19 cellular contexts compared by ENCODE assay signal in the genomic region with DNA sequence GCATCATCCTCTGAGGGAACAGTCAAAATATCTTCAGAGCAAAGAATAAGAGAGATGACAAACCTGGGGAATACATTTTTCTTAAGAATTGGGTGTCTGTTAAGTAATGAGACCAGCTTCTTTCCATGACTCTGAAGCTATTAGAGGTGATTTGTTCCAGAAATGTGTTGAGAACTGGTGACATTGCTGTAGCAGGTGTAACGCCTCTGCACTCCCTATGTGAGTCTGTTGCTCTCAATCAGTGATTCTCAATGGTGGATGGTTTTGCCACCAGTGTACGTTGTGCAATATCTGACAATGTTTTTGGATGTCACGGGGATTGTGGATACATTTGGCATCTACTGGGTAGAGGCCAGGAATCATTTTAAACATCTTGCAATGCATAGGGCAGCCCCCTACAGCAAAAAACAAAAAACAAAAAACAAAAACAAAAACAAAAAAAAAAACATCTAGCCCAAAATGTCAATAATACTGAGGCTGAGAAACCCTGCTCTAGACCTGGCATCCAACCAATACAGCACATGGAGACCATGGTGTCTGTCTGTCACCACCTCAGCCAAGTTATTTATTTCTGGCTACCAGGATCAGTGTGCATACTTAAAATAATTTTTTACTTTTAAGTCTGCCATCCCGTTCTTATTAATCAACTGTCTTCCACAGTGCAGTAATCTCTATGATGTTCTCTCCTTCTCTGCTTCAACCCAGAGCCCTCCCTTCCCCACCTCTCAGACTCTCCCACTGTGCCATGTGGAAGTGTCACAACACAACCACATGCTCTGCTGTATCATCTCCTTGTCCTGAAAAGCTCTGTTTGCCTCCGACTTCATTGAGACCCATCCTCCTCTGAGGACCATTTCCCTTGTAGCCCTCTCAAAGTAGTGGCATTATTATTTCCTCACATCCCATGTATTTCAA. TPM values are rescaled to one million over a fixed set of nuclear protein-coding genes. Genes with fewer than 3 reads are reported as not detected.
DNase-seq lines count a peak whose midpoint lies in the region; ATAC-seq, FAIRE-seq and TF ChIP-seq lines count a peak whose summit lies in the region.
"Had no signal": no experiment of that assay in that cellular context is flagged by ENCODE, and none has a peak within 500 bp of the region (broad histone marks: within the 10 kb centered on the region; RNA-seq: fewer than 3 reads in every experiment).

No MANE protein-coding gene starts in this region.

- H3K27ac ChIP-seq in heart left ventricle = no peak overlapping the region
- H3K27ac ChIP-seq in right atrium auricular region = peak overlapping the region in 1 of 2 donors; percentile 28
- H3K27ac ChIP-seq in K562 (ENCODE audit: extremely low read depth, low read depth, low read length) = no peak overlapping the region
- H3K27ac ChIP-seq: C4-2B had no signal

- no peak overlapping the region for H3K4me2 ChIP-seq in K562 (ENCODE audit: insufficient read depth, low read length)
- H3K4me2 ChIP-seq: GM23338 had no signal

- 47 to 53% (median 49%) methylated on average over 5 of the region's 5 CpGs for whole genome bisulfite sequencing in heart left ventricle, 4 donors
- WGBS in K562 (ENCODE audit: insufficient coverage, low coverage, missing lambda C conversion rate) = 2% methylated on average over 5 of the region's 5 CpGs

- intact Hi-C loops in heart left ventricle (cut with DNase I) = no loop called here
- intact Hi-C loops in K562 (cut with micrococcal nuclease) = no loop called here
- intact Hi-C loops in left ventricle myocardium superior (cut with micrococcal nuclease) = no loop called here
- intact Hi-C loops in activated T-helper 1 cell treated with anti-CD3 and anti-CD28 coated beads, Interleukin-12 subunit alpha, Interleukin-12 subunit beta, Interleukin-2, Interleukin-4 antibody, amounts not matched to agents 30 ng/mL and 10 ng/mL and 1 ng/mL, durations not matched to agents 14 hours and 24 hours and 36 hours (cut with micrococcal nuclease) = no loop called here

- H3K4me1 Mint-ChIP-seq in activated T-helper 1 cell treated with anti-CD3 and anti-CD28 coated beads, Interleukin-12 subunit alpha, Interleukin-12 subunit beta, Interleukin-2, Interleukin-4 antibody, amounts not matched to agents 30 ng/mL and 10 ng/mL and 1 ng/mL, durations not matched to agents 14 hours and 24 hours and 36 hours (ENCODE audit: low read depth) = no peaks in the 10 kb centered on the region
- H3K4me1 Mint-ChIP-seq: CD4-positive, alpha-beta memory T cell had no signal

- ATAC-seq in heart left ventricle (peak; percentile 15 to 83 (median 76)), K562 (no peak), left ventricle myocardium superior (peak; percentile 89)
- ATAC-seq: GM23338 had no signal

- no peak overlapping the region for H3K9ac ChIP-seq in K562 (ENCODE audit: insufficient read depth in 1 of 2, low read depth in 2 of 2, low read length in 2 of 2)

- H3K9me1 ChIP-seq in K562 (ENCODE audit: control insufficient read depth, insufficient read depth, low read length) = no peaks in the 10 kb centered on the region

- FAIRE-seq in K562 (lab: Jason Lieb, UNC) = no peak
- FAIRE-seq: A204.1, D721Med, G401.6, GM12891 had no signal

- H3K27me3 Mint-ChIP-seq in activated T-helper 1 cell treated with anti-CD3 and anti-CD28 coated beads, Interleukin-12 subunit alpha, Interleukin-12 subunit beta, Interleukin-2, Interleukin-4 antibody, amounts not matched to agents 30 ng/mL and 10 ng/mL and 1 ng/mL, durations not matched to agents 14 hours and 24 hours and 36 hours (ENCODE audit: insufficient read depth) = no peaks in the 10 kb centered on the region
- H3K27me3 Mint-ChIP-seq: CD4-positive, alpha-beta memory T cell had no signal

- H3K9me3 ChIP-seq in heart left ventricle (no peaks in the 10 kb centered on the region), right atrium auricular region (no peaks in the 10 kb centered on the region), K562 (replicated peaks; ENCODE audit: control insufficient read depth, insufficient read depth, low read depth, low read length) (no peaks in the 10 kb centered on the region)
- H3K9me3 ChIP-seq: BE2C had no signal

- DNase-seq in heart left ventricle (no peak), right atrium auricular region (ENCODE audit: low spot score) (no peak), K562 (ENCODE audit: extremely low read depth in 1 of 4, low spot score in 3 of 4) (no peak), left ventricle myocardium superior (no peak), GM19238 (ENCODE audit: insufficient read length, low spot score) (no peak), 8988T (no peak)
- DNase-seq in activated T-helper 1 cell treated with anti-CD3 and anti-CD28 coated beads, Interleukin-12 subunit alpha, Interleukin-12 subunit beta, Interleukin-2, Interleukin-4 antibody, amounts not matched to agents 30 ng/mL and 10 ng/mL and 1 ng/mL, durations not matched to agents 14 hours and 24 hours and 36 hours (ENCODE audit: low spot score) = no peak
- DNase-seq: BE2C; CD4-positive, alpha-beta memory T cell; DMS153; DMS79 treated with DMSO at 0.1 percent for 48 hours; EL; H7 had no signal

- TF ChIP-seq CTCF in heart left ventricle (IDR thresholded peaks at IDR 0.05) = no peak
- TF ChIP-seq CTCF in right atrium auricular region (IDR thresholded peaks at IDR 0.05) = no peak
- no peak for TF ChIP-seq CTCF in K562 (IDR thresholded peaks at IDR 0.05 in 2 of 3, conservative IDR thresholded peaks at IDR 0.05 in 1 of 3; ENCODE audit: insufficient read depth in 2 of 3, low read depth in 1 of 3, low read length in 3 of 3)

- no TSS peak for BruUV-seq in K562 (replicated peaks; lab: Mats Ljungman, UMichigan)

- in situ Hi-C loops in K562 (cut with MboI) = no loop called here

- H3K36me3 Mint-ChIP-seq in activated T-helper 1 cell treated with anti-CD3 and anti-CD28 coated beads, Interleukin-12 subunit alpha, Interleukin-12 subunit beta, Interleukin-2, Interleukin-4 antibody, amounts not matched to agents 30 ng/mL and 10 ng/mL and 1 ng/mL, durations not matched to agents 14 hours and 24 hours and 36 hours (ENCODE audit: low read depth) = no peaks in the 10 kb centered on the region
- H3K36me3 Mint-ChIP-seq: CD4-positive, alpha-beta memory T cell had no signal

- TF ChIP-seq RAD21 in K562 (CRISPR knock-in tag; conservative IDR thresholded peaks at IDR 0.05 in 1 of 2, IDR thresholded peaks at IDR 0.05 in 1 of 2) = no peak

- no peaks in the 10 kb centered on the region for H3K27me3 ChIP-seq in heart left ventricle
- no peaks in the 10 kb centered on the region for H3K27me3 ChIP-seq in right atrium auricular region
- no peaks in the 10 kb centered on the region for H3K27me3 ChIP-seq in K562 (ENCODE audit: control insufficient read depth in 2 of 2, insufficient read depth in 2 of 2, low read length in 2 of 2)
- H3K27me3 ChIP-seq: BE2C had no signal

- no peak overlapping the region for H2AFZ ChIP-seq in K562 (ENCODE audit: low read depth, low read length)
- H2AFZ ChIP-seq: GM23338 had no signal

- no peak overlapping the region for H3K4me3 Mint-ChIP-seq in activated T-helper 1 cell treated with anti-CD3 and anti-CD28 coated beads, Interleukin-12 subunit alpha, Interleukin-12 subunit beta, Interleukin-2, Interleukin-4 antibody, amounts not matched to agents 30 ng/mL and 10 ng/mL and 1 ng/mL, durations not matched to agents 14 hours and 24 hours and 36 hours
- H3K4me3 Mint-ChIP-seq: CD4-positive, alpha-beta memory T cell; GM23338 had no signal

- no peak for TF ChIP-seq EP300 in K562 (IDR thresholded peaks at IDR 0.05; ENCODE audit: low read length)

- CTCF ChIA-PET in K562 (lab: Yijun Ruan, JAX; ENCODE audit: low intra/inter-chr PET ratio) = no interaction called here

- no peaks in the 10 kb centered on the region for H3K9me3 Mint-ChIP-seq in activated T-helper 1 cell treated with anti-CD3 and anti-CD28 coated beads, Interleukin-12 subunit alpha, Interleukin-12 subunit beta, Interleukin-2, Interleukin-4 antibody, amounts not matched to agents 30 ng/mL and 10 ng/mL and 1 ng/mL, durations not matched to agents 14 hours and 24 hours and 36 hours
- H3K9me3 Mint-ChIP-seq: CD4-positive, alpha-beta memory T cell; GM23338 had no signal

- POLR2A ChIA-PET in K562 (lab: Yijun Ruan, JAX) = no interaction called here

- H3K4me1 ChIP-seq in heart left ventricle (peaks cover 0 to 3% (median 0%) of the 10 kb centered on the region in 12 donors), right atrium auricular region (no peaks in the 10 kb centered on the region), K562 (replicated peaks in 1 of 2; ENCODE audit: control insufficient read depth in 2 of 2, insufficient read depth in 2 of 2, low read length in 2 of 2) (peaks cover 4 to 6% of the 10 kb centered on the region in 2 experiments; a peak in 1 of 5 replicates)
- H3K4me1 ChIP-seq: BE2C had no signal

- no peak overlapping the region for H3K27ac Mint-ChIP-seq in activated T-helper 1 cell treated with anti-CD3 and anti-CD28 coated beads, Interleukin-12 subunit alpha, Interleukin-12 subunit beta, Interleukin-2, Interleukin-4 antibody, amounts not matched to agents 30 ng/mL and 10 ng/mL and 1 ng/mL, durations not matched to agents 14 hours and 24 hours and 36 hours
- H3K27ac Mint-ChIP-seq: CD4-positive, alpha-beta memory T cell; GM23338 had no signal

- no peaks in the 10 kb centered on the region for H3K79me2 ChIP-seq in K562 (ENCODE audit: control insufficient read depth, insufficient read depth, low read length)

- no peaks in the 10 kb centered on the region for H3K36me3 ChIP-seq in heart left ventricle
- H3K36me3 ChIP-seq in right atrium auricular region = no peaks in the 10 kb centered on the region
- H3K36me3 ChIP-seq in K562 (ENCODE audit: control insufficient read depth, insufficient read depth, low read length) = no peaks in the 10 kb centered on the region
- H3K36me3 ChIP-seq: BE2C had no signal

- H4K20me1 ChIP-seq in K562 (replicated peaks; ENCODE audit: control insufficient read depth, insufficient read depth, low read length) = no peaks in the 10 kb centered on the region

- no peak overlapping the region for H3K4me3 ChIP-seq in heart left ventricle
- no peak overlapping the region for H3K4me3 ChIP-seq in right atrium auricular region
- no peak overlapping the region for H3K4me3 ChIP-seq in K562
- H3K4me3 ChIP-seq: GM23338 had no signal

- TF ChIP-seq POLR2A in heart left ventricle (IDR thresholded peaks at IDR 0.05) (no peak), K562 (conservative IDR thresholded peaks at IDR 0.05) (no peak)

RNA-seq across cellular contexts. Expression of gene KLHL32, which starts 43.7 kb away (rescaled TPM):
- 1 to 10 TPM in 4 of 9 donors, under 1 TPM in 5; 0.50 to 2.4 (median 0.88) TPM for total RNA-seq in heart left ventricle
- polyA plus RNA-seq in heart left ventricle = under 1 TPM; 0.15 to 0.46 TPM
- total RNA-seq in right atrium auricular region = 1 to 10 TPM in 1 of 2 donors, under 1 TPM in 1; 0.39 to 5.9 TPM
- 1.7 and 2.6 TPM in 2 replicates for total RNA-seq in K562 (2011; cell fraction: chromatin; rRNA removed; ENCODE audit: low replicate concordance)
- 0.92 and 1.0 TPM in 2 replicates for total RNA-seq in K562 (2011; cell fraction: nucleolus; rRNA removed)
- 1.8 and 2.4 TPM in 2 replicates for total RNA-seq in K562 (2011; cell fraction: nucleoplasm; rRNA removed)
- total RNA-seq in K562 (2014; rRNA removed) = 0.59 and 0.86 TPM in 2 replicates
- 0.57 and 0.58 TPM in 2 replicates for total RNA-seq in K562 (2014; rRNA removed; fragmentation: Illumina TruSeq; extraction: Trizol)
- total RNA-seq in K562 (2015; rRNA removed; fragmentation: Illumina TruSeq; extraction: Trizol) = 0.34 and 0.58 TPM in 2 replicates
- total RNA-seq in K562 (2021) = 0.55 and 0.81 TPM in 2 replicates
- 0.60 and 1.5 TPM in 2 replicates for polyA plus RNA-seq in K562 (2011; rRNA removed)
- 0.78 and 1.3 TPM in 2 replicates for polyA plus RNA-seq in K562 (2011; cell fraction: cytosol; rRNA removed)
- 1.1 and 1.6 TPM in 2 replicates for polyA plus RNA-seq in K562 (2011; cell fraction: nucleus; rRNA removed)
- 0.40 and 0.62 TPM in 2 replicates for polyA plus RNA-seq in K562 (2012)
- 0.39 and 0.49 TPM in 2 replicates for polyA plus RNA-seq in K562 (2014; fragmentation: Illumina TruSeq; extraction: Trizol)
- under 1 TPM; 0.53 to 0.69 TPM for polyA plus RNA-seq in K562 (2014; fragmentation: Nextera tagmentation; extraction: Ambion mirVana)
- polyA plus RNA-seq in K562 (2014; rRNA removed) = 0.25 and 1.3 TPM in 2 replicates
- 2.0 and 2.2 TPM in 2 replicates for polyA minus RNA-seq in K562 (2011; rRNA and poly(A)+ RNA removed)
- polyA minus RNA-seq in K562 (2011; cell fraction: cytosol; rRNA and poly(A)+ RNA removed) = 0.48 TPM in 1 of 2 replicates, not detected in the other
- 2.2 and 5.2 TPM in 2 replicates for polyA minus RNA-seq in K562 (2011; cell fraction: nucleus; rRNA and poly(A)+ RNA removed)
- 2.4 TPM for total RNA-seq in left ventricle myocardium superior
- 0.08 and 0.27 TPM in 2 replicates for total RNA-seq in activated T-helper 1 cell treated with anti-CD3 and anti-CD28 coated beads, Interleukin-12 subunit alpha, Interleukin-12 subunit beta, Interleukin-2, Interleukin-4 antibody, amounts not matched to agents 30 ng/mL and 10 ng/mL and 1 ng/mL, durations not matched to agents 14 hours and 24 hours and 36 hours
